35 cellular contexts compared by ENCODE assay signal in genomic region chr6:122315842-122316241, GRCh38.
"Had no signal": no experiment of that assay in that cellular context is flagged by ENCODE, and none has a peak within 500 bp of the region (broad histone marks: within the 10 kb centered on the region; RNA-seq: fewer than 3 reads in every experiment).

No MANE protein-coding gene starts in this region.

- H3K36me3 ChIP-seq: MG63 had no signal

- H3K27me3 ChIP-seq: MG63 had no signal

- DNase-seq: Karpas-422, Kasumi-1, MG63, MM.1S, MV-4-11, NCI-H1048, NCI-H1092, NCI-H1092 treated with DMSO at 0.1 percent for 48 hours, NCI-H1105, NCI-H1105 treated with DMSO at 0.1 percent for 48 hours, NCI-H1417, NCI-H1417 treated with DMSO at 0.1 percent for 48 hours, NCI-H1436, NCI-H1436 treated with DMSO at 0.1 percent for 48 hours, NCI-H146, NCI-H1694, NCI-H187, NCI-H187 treated with DMSO at 0.1 percent for 48 hours, NCI-H1930, NCI-H2029, NCI-H2029 treated with DMSO at 0.1 percent for 48 hours, NCI-H2081, NCI-H2081 treated with DMSO at 0.1 percent for 48 hours, NCI-H2107, NCI-H2171, NCI-H2171 treated with DMSO at 0.1 percent for 48 hours, NCI-H2227 treated with DMSO at 0.1 percent for 48 hours, NCI-H226, NCI-H345, NCI-H446, NCI-H446 treated with DMSO at 0.1 percent for 48 hours, NCI-H510A, NCI-H510A treated with DMSO at 0.1 percent for 48 hours, NCI-H524, NCI-H524 treated with DMSO at 0.1 percent for 48 hours had no signal

- H3K9me3 ChIP-seq: MG63 had no signal

- H3K4me3 ChIP-seq: MG63 had no signal
